In genomic region chr9:114029311-114030170, GRCh38 we compare ENCODE assay signal across 15 cellular contexts. TPM values are rescaled to one million over a fixed set of nuclear protein-coding genes. Genes with fewer than 3 reads are reported as not detected.
"Had no signal": no experiment of that assay in that cellular context is flagged by ENCODE, and none has a peak within 500 bp of the region (broad histone marks: within the 10 kb centered on the region; RNA-seq: fewer than 3 reads in every experiment).

No MANE protein-coding gene starts in this region.

- H3K4me3 Mint-ChIP-seq: activated CD4-positive, alpha-beta T cell treated with anti-CD3 and anti-CD28 coated beads, Interleukin-2, amount 10 ng/mL, durations not matched to agents 7 days and 5 days; activated naive CD8-positive, alpha-beta T cell treated with anti-CD3 and anti-CD28 coated beads, Interleukin-2, amount 50 U/mL, for 24 hours; immature natural killer cell; neural crest cell; stimulated activated effector memory CD8-positive, alpha-beta T cell treated with anti-CD3 and anti-CD28 coated beads, Interleukin-12 subunit alpha, Interleukin-12 subunit beta, amount 100 ng/mL, for 72 hours; T-helper 1 cell treated with Interleukin-12 subunit alpha and Interleukin-12 subunit beta and Interleukin-4 antibody, amounts not matched to agents 30 μg/mL and 1 μg/mL, for 36 hours had no signal

- H3K36me3 Mint-ChIP-seq: stimulated activated effector memory CD8-positive, alpha-beta T cell treated with anti-CD3 and anti-CD28 coated beads, Interleukin-12 subunit alpha, Interleukin-12 subunit beta, amount 100 ng/mL, for 72 hours had no signal

- ATAC-seq: activated naive CD8-positive, alpha-beta T cell treated with anti-CD3 and anti-CD28 coated beads, Interleukin-2, amount 50 U/mL, for 24 hours; esophagus mucosa; SK-N-SH treated with all-trans-retinoic acid at 6 μM for 48 hours; stimulated activated effector memory CD8-positive, alpha-beta T cell treated with anti-CD3 and anti-CD28 coated beads, Interleukin-12 subunit alpha, Interleukin-12 subunit beta, amount 100 ng/mL, for 72 hours had no signal

- H3K27ac Mint-ChIP-seq: activated CD4-positive, alpha-beta T cell treated with anti-CD3 and anti-CD28 coated beads, Interleukin-2, amount 10 ng/mL, durations not matched to agents 7 days and 5 days; activated naive CD8-positive, alpha-beta T cell treated with anti-CD3 and anti-CD28 coated beads, Interleukin-2, amount 50 U/mL, for 24 hours; stimulated activated effector memory CD8-positive, alpha-beta T cell treated with anti-CD3 and anti-CD28 coated beads, Interleukin-12 subunit alpha, Interleukin-12 subunit beta, amount 100 ng/mL, for 72 hours; T-helper 1 cell treated with Interleukin-12 subunit alpha and Interleukin-12 subunit beta and Interleukin-4 antibody, amounts not matched to agents 30 μg/mL and 1 μg/mL, for 36 hours had no signal

- DNase-seq: activated CD4-positive, alpha-beta T cell treated with anti-CD3 and anti-CD28 coated beads, Interleukin-2, amount 10 ng/mL, durations not matched to agents 7 days and 5 days; activated naive CD8-positive, alpha-beta T cell treated with anti-CD3 and anti-CD28 coated beads, Interleukin-2, amount 50 U/mL, for 24 hours; foreskin fibroblast; immature natural killer cell; mesendoderm; thyroid gland had no signal

- H2AFZ ChIP-seq: parathyroid adenoma had no signal

- H3K4me1 ChIP-seq: parathyroid adenoma, thyroid gland had no signal

- H3K27me3 ChIP-seq: ascending aorta, cardiac muscle cell, thyroid gland had no signal

- H3K27me3 Mint-ChIP-seq: activated CD4-positive, alpha-beta T cell treated with anti-CD3 and anti-CD28 coated beads, Interleukin-2, amount 10 ng/mL, durations not matched to agents 7 days and 5 days; activated naive CD8-positive, alpha-beta T cell treated with anti-CD3 and anti-CD28 coated beads, Interleukin-2, amount 50 U/mL, for 24 hours had no signal

- H3K4me3 ChIP-seq: ascending aorta, cardiac muscle cell, skin epidermis, thyroid gland had no signal

- H3K4me1 Mint-ChIP-seq: activated CD4-positive, alpha-beta T cell treated with anti-CD3 and anti-CD28 coated beads, Interleukin-2, amount 10 ng/mL, durations not matched to agents 7 days and 5 days; activated naive CD8-positive, alpha-beta T cell treated with anti-CD3 and anti-CD28 coated beads, Interleukin-2, amount 50 U/mL, for 24 hours; immature natural killer cell; stimulated activated effector memory CD8-positive, alpha-beta T cell treated with anti-CD3 and anti-CD28 coated beads, Interleukin-12 subunit alpha, Interleukin-12 subunit beta, amount 100 ng/mL, for 72 hours had no signal

- H3K27ac ChIP-seq: ascending aorta, cardiac muscle cell, parathyroid adenoma, skin epidermis, thyroid gland had no signal

- H3K79me2 ChIP-seq: parathyroid adenoma had no signal

- H3K9ac ChIP-seq: parathyroid adenoma had no signal

- H3K9me3 ChIP-seq: ascending aorta, thyroid gland had no signal

- H3K9me3 Mint-ChIP-seq: activated naive CD8-positive, alpha-beta T cell treated with anti-CD3 and anti-CD28 coated beads, Interleukin-2, amount 50 U/mL, for 24 hours; neural crest cell had no signal

RNA-seq across cellular contexts. Expression of gene AMBP, which starts 48.6 kb away (rescaled TPM):
- total RNA-seq: activated CD4-positive, alpha-beta T cell treated with anti-CD3 and anti-CD28 coated beads, Interleukin-2, amount 10 ng/mL, durations not matched to agents 7 days and 5 days; cardiac muscle cell had no signal
- polyA plus RNA-seq: immature natural killer cell had no signal
